In the genomic region with DNA sequence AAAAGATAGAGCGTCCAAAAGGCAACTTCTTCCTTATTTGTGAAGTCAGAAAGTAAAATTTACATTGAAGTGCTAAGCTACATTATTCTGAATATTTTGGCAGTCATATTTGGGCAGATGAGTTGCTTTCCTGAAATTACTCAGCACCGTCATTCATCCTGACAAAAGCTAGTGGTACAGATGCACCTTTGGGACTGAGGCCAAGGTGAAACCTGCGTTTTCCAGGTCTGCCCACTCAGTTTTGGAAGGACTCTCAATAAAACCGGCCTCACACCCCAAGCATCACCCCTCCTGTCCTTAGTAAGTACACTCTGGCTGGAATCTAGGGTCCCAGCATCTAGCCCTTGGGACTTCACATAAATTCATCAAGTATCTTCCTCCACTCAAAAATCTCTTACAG, we compare ENCODE assay signal across 25 cellular contexts.
DNase-seq lines count a peak whose midpoint lies in the region; ATAC-seq and TF ChIP-seq lines count a peak whose summit lies in the region.
"Had no signal": no experiment of that assay in that cellular context is flagged by ENCODE, and none has a peak within 500 bp of the region (broad histone marks: within the 10 kb centered on the region; RNA-seq: fewer than 3 reads in every experiment).

No MANE protein-coding gene starts in this region.

- H2AK5ac ChIP-seq in H9 (ENCODE audit: insufficient read length, low read length): peak overlapping the region; percentile 93

- ATAC-seq in HG03457 (IDR thresholded peaks at IDR 0.05; ENCODE audit: unreplicated experiment) (no peak), HG03135 (IDR thresholded peaks at IDR 0.05; ENCODE audit: unreplicated experiment) (no peak)
- ATAC-seq: activated naive CD8-positive, alpha-beta T cell treated with anti-CD3 and anti-CD28 coated beads, Interleukin-2, amount 50 U/mL, for 24 hours; foreskin keratinocyte; heart left ventricle; lower lobe of right lung; mucosa of descending colon; natural killer cell; stimulated activated memory B cell treated with anti-CD40 and anti-IgM and Interleukin-4, amounts not matched to agents 10 μg/mL and 1 μg/mL and 100 μg/mL, for 72 hours had no signal

- H3K56ac ChIP-seq in H9 (ENCODE audit: insufficient read length, low read depth, low read length): no peak overlapping the region

- H3K9me3 ChIP-seq in H9 (ENCODE audit: control insufficient read depth, low read depth, low read length) (no peaks in the 10 kb centered on the region), OCI-LY3 (ENCODE audit: insufficient read depth, low read length) (no peaks in the 10 kb centered on the region), endodermal cell (ENCODE audit: control insufficient read depth, low read length) (no peaks in the 10 kb centered on the region)
- H3K9me3 ChIP-seq: esophagus squamous epithelium, heart left ventricle, lower lobe of right lung, mucosa of descending colon, SK-N-SH, transverse colon had no signal

- H3K4me3 ChIP-seq in OCI-LY3 (ENCODE audit: low read length) (no peak overlapping the region), endodermal cell (ENCODE audit: low read length) (no peak overlapping the region)
- H3K4me3 ChIP-seq: esophagus squamous epithelium, heart left ventricle, lower lobe of right lung, mucosa of descending colon, transverse colon had no signal

- H3K4me3 Mint-ChIP-seq in H9: peak overlapping the region in 1 of 2 experiments; percentile 72; a peak in 4 of 5 replicates
- no peak overlapping the region for H3K4me3 Mint-ChIP-seq in endodermal cell
- H3K4me3 Mint-ChIP-seq: activated CD4-positive, alpha-beta memory T cell treated with anti-CD3 and anti-CD28 coated beads for 36 hours; activated naive CD8-positive, alpha-beta T cell treated with anti-CD3 and anti-CD28 coated beads, Interleukin-2, amount 50 U/mL, for 24 hours; natural killer cell; stimulated activated memory B cell treated with anti-CD40 and anti-IgM and Interleukin-4, amounts not matched to agents 10 μg/mL and 1 μg/mL and 100 μg/mL, for 72 hours; T-helper 1 cell treated with Interleukin-12 subunit alpha and Interleukin-12 subunit beta and Interleukin-4 antibody, amounts not matched to agents 30 μg/mL and 1 μg/mL, for 36 hours had no signal

- H4K5ac ChIP-seq in H9 (ENCODE audit: insufficient read length, low read depth, low read length): peak overlapping the region; percentile 85

- no peak overlapping the region for H2BK20ac ChIP-seq in H9 (ENCODE audit: low read depth, low read length, poor library complexity, severe bottlenecking)

- no peaks in the 10 kb centered on the region; a peak in 2 of 5 replicates for H3K9me3 Mint-ChIP-seq in H9
- no peaks in the 10 kb centered on the region for H3K9me3 Mint-ChIP-seq in endodermal cell
- H3K9me3 Mint-ChIP-seq: activated CD4-positive, alpha-beta memory T cell treated with anti-CD3 and anti-CD28 coated beads for 36 hours; activated naive CD8-positive, alpha-beta T cell treated with anti-CD3 and anti-CD28 coated beads, Interleukin-2, amount 50 U/mL, for 24 hours; natural killer cell; stimulated activated memory B cell treated with anti-CD40 and anti-IgM and Interleukin-4, amounts not matched to agents 10 μg/mL and 1 μg/mL and 100 μg/mL, for 72 hours; T-helper 1 cell treated with Interleukin-12 subunit alpha and Interleukin-12 subunit beta and Interleukin-4 antibody, amounts not matched to agents 30 μg/mL and 1 μg/mL, for 36 hours had no signal

- H3K79me2 ChIP-seq in H9 (ENCODE audit: insufficient read depth, low read length) (no peaks in the 10 kb centered on the region), OCI-LY3 (ENCODE audit: low read length) (no peaks in the 10 kb centered on the region)

- H3K36me3 ChIP-seq in OCI-LY3 (replicated peaks; ENCODE audit: low read depth, low read length) (no peaks in the 10 kb centered on the region), endodermal cell (ENCODE audit: control insufficient read depth, insufficient read depth, low read length) (no peaks in the 10 kb centered on the region)
- H3K36me3 ChIP-seq: esophagus squamous epithelium, heart left ventricle, lower lobe of right lung, transverse colon had no signal

- H3K4me1 ChIP-seq in H9 (ENCODE audit: insufficient read depth, low read length): peaks cover 32% of the 10 kb centered on the region
- peaks cover 33% of the 10 kb centered on the region for H3K4me1 ChIP-seq in OCI-LY3 (ENCODE audit: low read length)
- peaks cover 32% of the 10 kb centered on the region for H3K4me1 ChIP-seq in endodermal cell (ENCODE audit: control insufficient read depth, insufficient read depth, low read length)
- H3K4me1 ChIP-seq: esophagus squamous epithelium, foreskin keratinocyte, lower lobe of right lung had no signal

- H4K20me1 ChIP-seq in H9 (ENCODE audit: control insufficient read depth, insufficient read depth, insufficient read length) (no peaks in the 10 kb centered on the region), OCI-LY3 (ENCODE audit: insufficient read depth, low read length) (peaks cover 7% of the 10 kb centered on the region; the same call in 1 of the 2 replicates)

- H3K79me1 ChIP-seq in H9 (ENCODE audit: insufficient read depth, low read depth, low read length, poor library complexity, severe bottlenecking): no peaks in the 10 kb centered on the region

- TF ChIP-seq CTCF in H9 (conservative IDR thresholded peaks at IDR 0.05): no peak
- TF ChIP-seq CTCF in OCI-LY3 (IDR thresholded peaks at IDR 0.05; ENCODE audit: low read depth, low read length): no peak
- TF ChIP-seq CTCF in endodermal cell (conservative IDR thresholded peaks at IDR 0.05): no peak

- H3T11ph ChIP-seq in H9 (ENCODE audit: low read length): no peak overlapping the region

- no peak overlapping the region; the same call in 1 of the 2 replicates for H3K4ac ChIP-seq in H9 (ENCODE audit: low read depth, low read length)

- no CpG with 5 or more reads among the region's 4 CpGs for WGBS in H9 (ENCODE audit: extremely low coverage, insufficient read length, low lambda C conversion rate)
- 36 to 45% methylated on average over 4 of the region's 4 CpGs for WGBS in endodermal cell (ENCODE audit: insufficient coverage in 1 of 2, insufficient read length in 1 of 2), 2 experiments

- H3K27ac Mint-ChIP-seq in H9 (peak overlapping the region; percentile 83 to 99 (median 98)), endodermal cell (peak overlapping the region; percentile 74)
- H3K27ac Mint-ChIP-seq: activated CD4-positive, alpha-beta memory T cell treated with anti-CD3 and anti-CD28 coated beads for 36 hours; activated naive CD8-positive, alpha-beta T cell treated with anti-CD3 and anti-CD28 coated beads, Interleukin-2, amount 50 U/mL, for 24 hours; natural killer cell; stimulated activated memory B cell treated with anti-CD40 and anti-IgM and Interleukin-4, amounts not matched to agents 10 μg/mL and 1 μg/mL and 100 μg/mL, for 72 hours; T-helper 1 cell treated with Interleukin-12 subunit alpha and Interleukin-12 subunit beta and Interleukin-4 antibody, amounts not matched to agents 30 μg/mL and 1 μg/mL, for 36 hours had no signal

- H2BK120ac ChIP-seq in H9 (ENCODE audit: low read depth, low read length, poor library complexity, severe bottlenecking): no peak overlapping the region

- H4K8ac ChIP-seq in H9 (replicated peaks; ENCODE audit: insufficient read length, low read depth, low read length): no peak overlapping the region

- DNase-seq in H9: no peak
- DNase-seq in endodermal cell: no peak
- DNase-seq in central memory CD4-positive, alpha-beta T cell: no peak
- DNase-seq in dermis blood vessel endothelial cell: no peak
- DNase-seq: activated CD4-positive, alpha-beta memory T cell treated with anti-CD3 and anti-CD28 coated beads for 36 hours; activated CD4-positive, CD25-positive, alpha-beta regulatory T cell treated with anti-CD3 and anti-CD28 coated beads, Interleukin-2, amount 50 U/mL, for 72 hours; activated naive CD4-positive, alpha-beta T cell; activated naive CD8-positive, alpha-beta T cell treated with anti-CD3 and anti-CD28 coated beads, Interleukin-2, amount 50 U/mL, for 24 hours; COR-L47; esophagus squamous epithelium; foreskin keratinocyte; H7; heart left ventricle; IMR-90; lower lobe of right lung; mucosa of descending colon; natural killer cell; NCI-H146; SK-N-SH; transverse colon had no signal

- no peak overlapping the region for H2AFZ ChIP-seq in H9 (ENCODE audit: low read length)
- H2AFZ ChIP-seq in OCI-LY3 (ENCODE audit: low read depth, low read length): no peak overlapping the region

- peak overlapping the region; percentile 93 for H2BK12ac ChIP-seq in H9 (ENCODE audit: insufficient read length, low read depth, low read length)

- peak overlapping the region; percentile 64 for H3K23ac ChIP-seq in H9 (ENCODE audit: insufficient read length, low read depth, low read length)

- H3K27me3 Mint-ChIP-seq in H9 (ENCODE audit: low read depth): no peaks in the 10 kb centered on the region
- peaks cover 16% of the 10 kb centered on the region for H3K27me3 Mint-ChIP-seq in endodermal cell (ENCODE audit: insufficient read depth)
- H3K27me3 Mint-ChIP-seq: activated CD4-positive, alpha-beta memory T cell treated with anti-CD3 and anti-CD28 coated beads for 36 hours; activated naive CD8-positive, alpha-beta T cell treated with anti-CD3 and anti-CD28 coated beads, Interleukin-2, amount 50 U/mL, for 24 hours; stimulated activated memory B cell treated with anti-CD40 and anti-IgM and Interleukin-4, amounts not matched to agents 10 μg/mL and 1 μg/mL and 100 μg/mL, for 72 hours had no signal

- no peak overlapping the region for H4K91ac ChIP-seq in H9 (ENCODE audit: insufficient read length, low read depth, low read length)

- H3K27me3 ChIP-seq in H9 (ENCODE audit: insufficient read depth, low read length): no peaks in the 10 kb centered on the region
- H3K27me3 ChIP-seq in OCI-LY3 (ENCODE audit: low read depth, low read length): no peaks in the 10 kb centered on the region
- no peaks in the 10 kb centered on the region for H3K27me3 ChIP-seq in endodermal cell (ENCODE audit: control insufficient read depth, insufficient read depth, low read length, poor library complexity, severe bottlenecking)
- H3K27me3 ChIP-seq: heart left ventricle, transverse colon had no signal

- H3K23me2 ChIP-seq in H9 (ENCODE audit: insufficient read length, low read depth, low read length, poor library complexity, severe bottlenecking): no peaks in the 10 kb centered on the region

- H3K4me2 ChIP-seq in H9 (ENCODE audit: insufficient read depth, insufficient read length, low read length): no peak overlapping the region
- 0 out of 2 replicates have a peak overlapping the region, but pooled peaks have one; percentile 16 for H3K4me2 ChIP-seq in OCI-LY3 (ENCODE audit: low read length)
- H3K4me2 ChIP-seq: SK-N-SH had no signal

- H2BK15ac ChIP-seq in H9 (ENCODE audit: low read depth, low read length): 0 out of 2 replicates have a peak overlapping the region, but pooled peaks have one; percentile 26

- H3K36me3 Mint-ChIP-seq in H9 (ENCODE audit: insufficient read depth in 1 of 3, low read depth in 3 of 3): no peaks in the 10 kb centered on the region
- H3K36me3 Mint-ChIP-seq in endodermal cell (ENCODE audit: low read depth): no peaks in the 10 kb centered on the region
- H3K36me3 Mint-ChIP-seq: activated CD4-positive, alpha-beta memory T cell treated with anti-CD3 and anti-CD28 coated beads for 36 hours; natural killer cell had no signal

- H3K27ac ChIP-seq in H9 (ENCODE audit: insufficient read length, low read depth, low read length) (peak overlapping the region; percentile 79), OCI-LY3 (ENCODE audit: low read length) (no peak overlapping the region), endodermal cell (ENCODE audit: low read depth, low read length) (no peak overlapping the region)
- H3K27ac ChIP-seq: esophagus squamous epithelium, foreskin keratinocyte, heart left ventricle, lower lobe of right lung, transverse colon had no signal

- peak overlapping the region; percentile 32 for H3K18ac ChIP-seq in H9 (ENCODE audit: insufficient read length, low read depth, low read length)

- peaks cover 84% of the 10 kb centered on the region in 2 experiments for H3K4me1 Mint-ChIP-seq in H9
- peaks cover 73% of the 10 kb centered on the region for H3K4me1 Mint-ChIP-seq in endodermal cell
- H3K4me1 Mint-ChIP-seq: activated naive CD8-positive, alpha-beta T cell treated with anti-CD3 and anti-CD28 coated beads, Interleukin-2, amount 50 U/mL, for 24 hours; natural killer cell had no signal

- peak overlapping the region; percentile 41 for H3K9ac ChIP-seq in H9 (ENCODE audit: extremely low read depth, insufficient read length, low read length)
- no peak overlapping the region for H3K9ac ChIP-seq in OCI-LY3 (ENCODE audit: low read length)
- peak overlapping the region; percentile 81 for H3K9ac ChIP-seq in endodermal cell (ENCODE audit: extremely low read depth, low read length, poor library complexity, severe bottlenecking)
- H3K9ac ChIP-seq: SK-N-SH had no signal

- no peak overlapping the region for H3K14ac ChIP-seq in H9 (ENCODE audit: insufficient read depth, low read length)

- peak overlapping the region; percentile 81 for H2BK5ac ChIP-seq in H9 (ENCODE audit: insufficient read length, low read length)
